In genomic region chr15:67770098-67770628, GRCh38 we compare ENCODE assay signal across 31 cellular contexts. TPM values are rescaled to one million over a fixed set of nuclear protein-coding genes. Genes with fewer than 3 reads are reported as not detected.
"Had no signal": no experiment of that assay in that cellular context is flagged by ENCODE, and none has a peak within 500 bp of the region (broad histone marks: within the 10 kb centered on the region; RNA-seq: fewer than 3 reads in every experiment).

No MANE protein-coding gene starts in this region.

- H3K27me3 Mint-ChIP-seq: activated B cell treated with CpG ODN at 0.5 μM for 24 hours; activated CD8-positive, alpha-beta T cell treated with anti-CD3 and anti-CD28 coated beads for 36 hours; activated naive CD8-positive, alpha-beta T cell treated with anti-CD3 and anti-CD28 coated beads, Interleukin-2, amount 10 ng/mL, durations not matched to agents 7 days and 5 days; activated T-helper 17 cell treated with anti-CD3 and anti-CD28 coated beads, Interleukin-2, amount 50 U/mL, for 72 hours; brain; T-helper 17 cell had no signal

- DNase-seq: activated B cell treated with CpG ODN at 0.5 μM for 24 hours; activated CD4-positive, alpha-beta T cell treated with anti-CD3 and anti-CD28 coated beads for 48 hours; activated CD4-positive, alpha-beta T cell treated with anti-CD3 and anti-CD28 coated beads, Interleukin-2, amount 50 U/mL, for 1 hour; activated CD4-positive, alpha-beta T cell treated with anti-CD3 and anti-CD28 coated beads, Interleukin-2, amount 50 U/mL, for 48 hours; activated CD8-positive, alpha-beta memory T cell treated with anti-CD3 and anti-CD28 coated beads for 24 hours; activated CD8-positive, alpha-beta T cell treated with anti-CD3 and anti-CD28 coated beads for 36 hours; activated effector memory CD4-positive, alpha-beta T cell treated with anti-CD3 and anti-CD28 coated beads, Interleukin-2, amount 50 U/mL, for 16 hours; activated naive CD4-positive, alpha-beta T cell treated with anti-CD3 and anti-CD28 coated beads for 36 hours; activated naive CD8-positive, alpha-beta T cell treated with anti-CD3 and anti-CD28 coated beads, Interleukin-2, amount 10 ng/mL, durations not matched to agents 7 days and 5 days; activated T-cell treated with anti-CD3 and anti-CD28 coated beads, Interleukin-2, amount 50 U/mL, for 4 hours; central memory CD4-positive, alpha-beta T cell; cerebellar nuclear complex; colonic mucosa; effector CD8-positive, alpha-beta T cell; esophagus squamous epithelium; foreskin melanocyte; head of caudate nucleus; T-helper 1 cell; T-helper 17 cell had no signal

- H3K27me3 ChIP-seq: ascending aorta, breast epithelium, colonic mucosa, esophagus squamous epithelium, gastroesophageal sphincter had no signal

- ATAC-seq: activated CD4-positive, CD25-positive, alpha-beta regulatory T cell treated with anti-CD3 and anti-CD28 coated beads, Interleukin-2, amount 50 U/mL, for 24 hours; activated CD8-positive, alpha-beta T cell treated with anti-CD3 and anti-CD28 coated beads for 36 hours; activated naive CD4-positive, alpha-beta T cell treated with anti-CD3 and anti-CD28 coated beads, Interleukin-2, amount 50 U/mL, for 72 hours; activated T-cell treated with anti-CD3 and anti-CD28 coated beads, Interleukin-2, amount 50 U/mL, for 4 hours; activated T-helper 17 cell treated with anti-CD3 and anti-CD28 coated beads, Interleukin-2, amount 50 U/mL, for 72 hours; gastroesophageal sphincter; T-helper 17 cell had no signal

- H3K36me3 ChIP-seq: breast epithelium, cardiac muscle cell, colonic mucosa had no signal

- H3K4me3 ChIP-seq: ascending aorta, breast epithelium, cardiac muscle cell, colonic mucosa, esophagus squamous epithelium, gastroesophageal sphincter had no signal

- H3K27ac Mint-ChIP-seq: activated B cell treated with CpG ODN at 0.5 μM for 24 hours; activated CD8-positive, alpha-beta T cell treated with anti-CD3 and anti-CD28 coated beads for 36 hours; activated naive CD4-positive, alpha-beta T cell treated with anti-CD3 and anti-CD28 coated beads for 36 hours; activated naive CD4-positive, alpha-beta T cell treated with anti-CD3 and anti-CD28 coated beads, Interleukin-2, amount 50 U/mL, for 72 hours; activated naive CD8-positive, alpha-beta T cell treated with anti-CD3 and anti-CD28 coated beads, Interleukin-2, amount 10 ng/mL, durations not matched to agents 7 days and 5 days; activated T-helper 17 cell treated with anti-CD3 and anti-CD28 coated beads, Interleukin-2, amount 50 U/mL, for 72 hours; T-helper 17 cell; T-helper 2 cell treated with Interferon-gamma antibody and Interleukin-4, amounts not matched to agents 5 μg/mL and 100 μg/mL, for 36 hours had no signal

- H3K9me3 ChIP-seq: ascending aorta, breast epithelium, colonic mucosa, esophagus squamous epithelium, gastroesophageal sphincter had no signal

- H3K27ac ChIP-seq: ascending aorta, breast epithelium, cardiac muscle cell, colonic mucosa, epithelial cell of prostate, esophagus squamous epithelium, gastroesophageal sphincter had no signal

- H3K4me1 ChIP-seq: ascending aorta, breast epithelium, colonic mucosa, esophagus squamous epithelium, gastroesophageal sphincter had no signal

- H3K9me3 Mint-ChIP-seq: activated B cell treated with CpG ODN at 0.5 μM for 24 hours; activated CD8-positive, alpha-beta T cell treated with anti-CD3 and anti-CD28 coated beads for 36 hours; activated naive CD4-positive, alpha-beta T cell treated with anti-CD3 and anti-CD28 coated beads for 36 hours; activated naive CD4-positive, alpha-beta T cell treated with anti-CD3 and anti-CD28 coated beads, Interleukin-2, amount 50 U/mL, for 72 hours; activated naive CD8-positive, alpha-beta T cell treated with anti-CD3 and anti-CD28 coated beads, Interleukin-2, amount 10 ng/mL, durations not matched to agents 7 days and 5 days; activated T-cell treated with anti-CD3 and anti-CD28 coated beads, Interleukin-2, amount 50 U/mL, for 4 hours; activated T-helper 17 cell treated with anti-CD3 and anti-CD28 coated beads, Interleukin-2, amount 50 U/mL, for 72 hours; brain; T-helper 2 cell treated with Interferon-gamma antibody and Interleukin-4, amounts not matched to agents 5 μg/mL and 100 μg/mL, for 36 hours had no signal

- H3K4me3 Mint-ChIP-seq: activated B cell treated with CpG ODN at 0.5 μM for 24 hours; activated CD8-positive, alpha-beta T cell treated with anti-CD3 and anti-CD28 coated beads for 36 hours; activated naive CD4-positive, alpha-beta T cell treated with anti-CD3 and anti-CD28 coated beads for 36 hours; activated naive CD8-positive, alpha-beta T cell treated with anti-CD3 and anti-CD28 coated beads, Interleukin-2, amount 10 ng/mL, durations not matched to agents 7 days and 5 days; activated T-cell treated with anti-CD3 and anti-CD28 coated beads, Interleukin-2, amount 50 U/mL, for 4 hours; activated T-helper 17 cell treated with anti-CD3 and anti-CD28 coated beads, Interleukin-2, amount 50 U/mL, for 72 hours; T-helper 17 cell; T-helper 2 cell treated with Interferon-gamma antibody and Interleukin-4, amounts not matched to agents 5 μg/mL and 100 μg/mL, for 36 hours had no signal

RNA-seq across cellular contexts. Expression of gene SKOR1, which starts 55.1 kb away (rescaled TPM):
- total RNA-seq: ascending aorta, fibroblast of villous mesenchyme, glomerular endothelial cell had no signal
- polyA plus RNA-seq: cardiac muscle cell had no signal
